Comparison of ENCODE assay signal across 3 cellular contexts in genomic region chr4:99413160-99413559, GRCh38.
TF ChIP-seq lines count a peak whose summit lies in the region.

No MANE protein-coding gene starts in this region.

TF ChIP-seq in Ishikawa, 13 proteins besides CTCF, POLR2A, EP300 and RAD21:
- TF ChIP-seq TEAD4 (IDR thresholded peaks at IDR 0.05) (no peak), CEBPB (IDR thresholded peaks at IDR 0.05) (peak; percentile 23; the same call in 1 of the 2 replicates)

TF ChIP-seq in H1, 55 proteins besides CTCF, POLR2A, EP300 and RAD21:
- TF ChIP-seq ATF2 (IDR thresholded peaks at IDR 0.05; ENCODE audit: low read length), result no peak
- no peak for TF ChIP-seq CBX5 (IDR thresholded peaks at IDR 0.05; ENCODE audit: low read depth, low read length)
- TF ChIP-seq CEBPB (IDR thresholded peaks at IDR 0.05; ENCODE audit: low read depth, low read length), result peak; percentile 60; the same call in 1 of the 2 replicates
- no peak for TF ChIP-seq GABPA (IDR thresholded peaks at IDR 0.05; ENCODE audit: borderline replicate concordance, insufficient read depth, low read length)
TF ChIP-seq in H1: peak in this region for 1.

TF ChIP-seq in GM23338, 12 proteins besides CTCF, POLR2A, EP300 and RAD21:
- TF ChIP-seq NANOG (IDR thresholded peaks at IDR 0.05; ENCODE audit: borderline replicate concordance) (no peak), EZH2phosphoT487 (IDR thresholded peaks at IDR 0.05; ENCODE audit: unreplicated experiment) (no peak), ZNF331 (CRISPR knock-in tag; IDR thresholded peaks at IDR 0.05; ENCODE audit: low read depth) (no peak), STAT1 (IDR thresholded peaks at IDR 0.05; ENCODE audit: unreplicated experiment) (no peak), JUNB (IDR thresholded peaks at IDR 0.05; ENCODE audit: unreplicated experiment) (no peak), POLR2AphosphoS5 (IDR thresholded peaks at IDR 0.05; ENCODE audit: low read depth) (no peak), CREB1 (CRISPR knock-in tag; IDR thresholded peaks at IDR 0.05; ENCODE audit: low read depth) (no peak), EZH2 (IDR thresholded peaks at IDR 0.05; ENCODE audit: low read depth, unreplicated experiment) (no peak)
- TF ChIP-seq, protein P1, sequence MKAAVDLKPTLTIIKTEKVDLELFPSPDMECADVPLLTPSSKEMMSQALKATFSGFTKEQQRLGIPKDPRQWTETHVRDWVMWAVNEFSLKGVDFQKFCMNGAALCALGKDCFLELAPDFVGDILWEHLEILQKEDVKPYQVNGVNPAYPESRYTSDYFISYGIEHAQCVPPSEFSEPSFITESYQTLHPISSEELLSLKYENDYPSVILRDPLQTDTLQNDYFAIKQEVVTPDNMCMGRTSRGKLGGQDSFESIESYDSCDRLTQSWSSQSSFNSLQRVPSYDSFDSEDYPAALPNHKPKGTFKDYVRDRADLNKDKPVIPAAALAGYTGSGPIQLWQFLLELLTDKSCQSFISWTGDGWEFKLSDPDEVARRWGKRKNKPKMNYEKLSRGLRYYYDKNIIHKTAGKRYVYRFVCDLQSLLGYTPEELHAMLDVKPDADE (IDR thresholded peaks at IDR 0.05), result no peak
